24 cellular contexts compared by ENCODE assay signal in the genomic region with DNA sequence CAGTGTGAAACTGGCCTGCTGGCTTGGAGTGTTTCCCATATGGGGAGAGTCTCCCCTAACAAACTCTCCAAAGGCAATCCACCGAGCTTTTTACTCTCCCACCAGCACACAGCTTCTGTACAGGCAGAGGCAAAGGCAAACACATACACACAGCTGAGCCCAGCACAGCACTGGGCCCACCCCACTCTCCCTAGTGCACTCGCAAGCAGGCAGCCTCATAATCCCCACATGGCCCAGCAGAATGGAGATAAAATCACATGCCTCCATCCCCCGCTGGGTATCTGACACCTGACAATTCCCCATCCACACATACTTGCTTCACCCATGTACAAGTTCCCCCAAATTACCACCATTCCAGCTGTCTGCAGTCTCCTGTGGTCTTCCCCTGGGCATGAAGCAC. TPM values are rescaled to one million over a fixed set of nuclear protein-coding genes. Genes with fewer than 3 reads are reported as not detected.
"Had no signal": no experiment of that assay in that cellular context is flagged by ENCODE, and none has a peak within 500 bp of the region (broad histone marks: within the 10 kb centered on the region; RNA-seq: fewer than 3 reads in every experiment).

No MANE protein-coding gene starts in this region.

- DNase-seq: IMR-90, KBM-7, MG63, NCI-H1092, NCI-H1105 treated with DMSO at 0.1 percent for 48 hours, NCI-H1417 treated with DMSO at 0.1 percent for 48 hours, NCI-H146, NCI-H1694 treated with DMSO at 0.1 percent for 48 hours, NCI-H1930, NCI-H2081, NCI-H2107, NCI-H226, NCI-H446, NCI-H510A, NCI-H524 treated with DMSO at 0.1 percent for 48 hours, NCI-H69, NCI-H774, SHP77, SK-N-SH, SW 1271 had no signal

- H3K36me3 ChIP-seq: MG63 had no signal

- H3K9me3 ChIP-seq: MG63, SK-N-SH had no signal

- H3K4me2 ChIP-seq: SK-N-SH had no signal

- H3K27ac ChIP-seq: RWPE1 had no signal

- FAIRE-seq: HepG2 had no signal

- H3K4me3 ChIP-seq: MG63 had no signal

- H3K27me3 ChIP-seq: MG63 had no signal

- ATAC-seq: HepG2 had no signal

- H3K9ac ChIP-seq: SK-N-SH had no signal

RNA-seq across cellular contexts. Expression of gene HOXC12, which starts 3.4 kb away (rescaled TPM):
- total RNA-seq: HepG2, HT1080, IMR-90, SK-MEL-5 had no signal
- polyA plus RNA-seq: HepG2, IMR-90, SK-N-SH had no signal

RNA-seq across cellular contexts. Expression of gene HOXC11, which starts 14.8 kb away (rescaled TPM):
- total RNA-seq: HepG2, HT1080, IMR-90 had no signal
- polyA plus RNA-seq: HepG2, IMR-90, SK-N-SH had no signal

RNA-seq across cellular contexts. Expression of gene HOTAIR, which starts 16.6 kb away (rescaled TPM):
- total RNA-seq: HepG2, IMR-90, SK-MEL-5 had no signal
- polyA plus RNA-seq: HepG2, IMR-90, SK-N-SH had no signal

RNA-seq across cellular contexts. Expression of gene HOXC13, which starts 19.5 kb away (rescaled TPM):
- total RNA-seq: IMR-90 had no signal
- polyA plus RNA-seq: HepG2, IMR-90, SK-N-SH had no signal

RNA-seq across cellular contexts. Expression of gene HOXC10, which starts 26.8 kb away (rescaled TPM):
- total RNA-seq: HepG2, IMR-90 had no signal
- polyA plus RNA-seq: HepG2 had no signal
